Comparison of ENCODE assay signal across 17 cellular contexts in the genomic region with DNA sequence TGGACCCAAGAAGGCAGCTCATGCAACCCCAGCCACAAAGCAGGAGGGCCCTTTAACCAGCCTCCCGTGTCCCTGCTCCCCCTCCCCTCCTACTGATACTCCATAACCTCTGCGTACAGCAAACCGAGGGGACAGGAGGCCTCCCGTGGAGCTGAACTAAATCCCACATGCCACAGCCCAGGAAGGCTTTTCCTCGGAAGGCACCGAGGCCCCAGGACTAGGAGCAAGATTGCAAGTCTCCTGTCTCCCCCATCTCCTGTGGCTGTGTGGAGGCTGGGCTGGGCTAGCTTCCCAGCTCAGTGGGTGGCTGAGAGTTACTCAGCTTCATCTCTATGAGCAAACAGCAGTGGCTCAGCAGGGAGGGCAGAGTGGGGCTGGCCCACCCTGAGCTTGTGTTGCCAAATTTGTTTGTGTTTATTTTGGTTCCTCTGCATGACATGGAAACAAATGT.
DNase-seq lines count a peak whose midpoint lies in the region; ATAC-seq, FAIRE-seq and TF ChIP-seq lines count a peak whose summit lies in the region.
"Had no signal": no experiment of that assay in that cellular context is flagged by ENCODE, and none has a peak within 500 bp of the region (broad histone marks: within the 10 kb centered on the region; RNA-seq: fewer than 3 reads in every experiment).

No MANE protein-coding gene starts in this region.

- H3K4me3 ChIP-seq in AG10803 (ENCODE audit: low read length) (no peak overlapping the region), brain microvascular endothelial cell (ENCODE audit: low read depth, low read length) (no peak overlapping the region)
- H3K4me3 ChIP-seq: left ventricle myocardium inferior, prostate gland, tibial nerve had no signal

- H3K27ac Mint-ChIP-seq in HFFc6, result no peak overlapping the region
- peak overlapping the region; percentile 23 to 86 (median 83) for H3K27ac Mint-ChIP-seq in nephron
- no peak overlapping the region for H3K27ac Mint-ChIP-seq in T-cell

- peak overlapping the region; percentile 22 for H3K27ac ChIP-seq in brain microvascular endothelial cell
- H3K27ac ChIP-seq: HL-60, left ventricle myocardium inferior, prostate gland had no signal

- H3K4me1 Mint-ChIP-seq in HFFc6 (ENCODE audit: low read depth) (peaks cover 7% of the 10 kb centered on the region), nephron (peaks cover 36% of the 10 kb centered on the region), T-cell (no peaks in the 10 kb centered on the region)
- H3K4me1 Mint-ChIP-seq: central memory CD8-positive, alpha-beta T cell had no signal

- peak; percentile 59 for DNase-seq in AG10803 (ENCODE audit: low read depth)
- peak; percentile 4 for DNase-seq in HFFc6
- peak; percentile 74 for DNase-seq in brain microvascular endothelial cell
- DNase-seq in UCSD-AML1 (lab: John Stamatoyannopoulos, UW; ENCODE audit: unreplicated experiment), result no peak
- no peak for DNase-seq in HCEC 1CT
- no peak for DNase-seq in D721Med (ENCODE audit: insufficient read length, low spot score)
- DNase-seq in T-cell, result no peak
- DNase-seq: activated T-cell treated with anti-CD3 and anti-CD28 coated beads, Interleukin-2, amount 50 U/mL, for 4 hours; left ventricle myocardium inferior; NCI-H1694; OCI-M1; T-helper 9 cell had no signal

- H3K36me3 ChIP-seq in brain microvascular endothelial cell (replicated peaks), result no peaks in the 10 kb centered on the region
- H3K36me3 ChIP-seq: left ventricle myocardium inferior, prostate gland, tibial nerve had no signal

- H3K9me3 Mint-ChIP-seq in HFFc6, result no peaks in the 10 kb centered on the region
- no peaks in the 10 kb centered on the region for H3K9me3 Mint-ChIP-seq in nephron
- H3K9me3 Mint-ChIP-seq in T-cell, result no peaks in the 10 kb centered on the region
- H3K9me3 Mint-ChIP-seq: activated T-cell treated with anti-CD3 and anti-CD28 coated beads, Interleukin-2, amount 50 U/mL, for 4 hours; central memory CD8-positive, alpha-beta T cell had no signal

- CTCF ChIA-PET in T-cell (lab: Charles Lee), result no interaction called here

- ATAC-seq in T-cell (replicated peaks in 1 of 4), result no peak
- ATAC-seq: activated T-cell treated with anti-CD3 and anti-CD28 coated beads, Interleukin-2, amount 50 U/mL, for 4 hours had no signal

- H3K4me3 Mint-ChIP-seq in HFFc6 (no peak overlapping the region), nephron (no peak overlapping the region), T-cell (no peak overlapping the region)
- H3K4me3 Mint-ChIP-seq: activated T-cell treated with anti-CD3 and anti-CD28 coated beads, Interleukin-2, amount 50 U/mL, for 4 hours; central memory CD8-positive, alpha-beta T cell had no signal

- TF ChIP-seq CTCF in AG10803 (conservative IDR thresholded peaks at IDR 0.05; ENCODE audit: low read length) (no peak), HFFc6 (IDR thresholded peaks at IDR 0.05) (no peak), brain microvascular endothelial cell (IDR thresholded peaks at IDR 0.05; ENCODE audit: low read depth, low read length, missing control alignments) (no peak), nephron (IDR thresholded peaks at IDR 0.05; ENCODE audit: unreplicated experiment in 3 of 3) (no peak), D721Med (IDR thresholded peaks at IDR 0.05; ENCODE audit: insufficient read depth, missing control alignments) (no peak)

- in situ Hi-C loops in brain microvascular endothelial cell (cut with HindIII; ENCODE audit: low pct_ligation_motif_present, low sequenced_read_pairs), result no loop called here

- POLR2A ChIA-PET in T-cell (lab: Charles Lee), result no interaction called here

- H3K36me3 Mint-ChIP-seq in HFFc6 (ENCODE audit: low read depth) (no peaks in the 10 kb centered on the region), nephron (ENCODE audit: low read depth) (no peaks in the 10 kb centered on the region), T-cell (no peaks in the 10 kb centered on the region)

- H3K27me3 Mint-ChIP-seq in HFFc6 (ENCODE audit: insufficient read depth), result peaks cover 15% of the 10 kb centered on the region
- peaks cover 25% of the 10 kb centered on the region for H3K27me3 Mint-ChIP-seq in nephron (ENCODE audit: low read depth)
- peaks cover 13 to 42% of the 10 kb centered on the region in 2 donors for H3K27me3 Mint-ChIP-seq in T-cell

- no peak for FAIRE-seq in D721Med (lab: Jason Lieb, UNC)

- no peaks in the 10 kb centered on the region for H3K27me3 ChIP-seq in brain microvascular endothelial cell (replicated peaks)
- H3K27me3 ChIP-seq: tibial nerve had no signal

Comparison
In these comparisons a context has a peak if more than half of its experiments do, and no peak if none do; other contexts are left out.
1. DNase-seq: peak in AG10803 (single experiment), HFFc6 (single experiment) and brain microvascular endothelial cell (single experiment); none in UCSD-AML1 (single experiment), HCEC 1CT (single experiment), D721Med (single experiment) and T-cell (0 of 34).
2. H3K27ac Mint-ChIP-seq: peak in nephron (3 of 3); none in HFFc6 (single experiment) and T-cell (0 of 2).